Comparison of ENCODE assay signal across 17 cellular contexts in the genomic region with DNA sequence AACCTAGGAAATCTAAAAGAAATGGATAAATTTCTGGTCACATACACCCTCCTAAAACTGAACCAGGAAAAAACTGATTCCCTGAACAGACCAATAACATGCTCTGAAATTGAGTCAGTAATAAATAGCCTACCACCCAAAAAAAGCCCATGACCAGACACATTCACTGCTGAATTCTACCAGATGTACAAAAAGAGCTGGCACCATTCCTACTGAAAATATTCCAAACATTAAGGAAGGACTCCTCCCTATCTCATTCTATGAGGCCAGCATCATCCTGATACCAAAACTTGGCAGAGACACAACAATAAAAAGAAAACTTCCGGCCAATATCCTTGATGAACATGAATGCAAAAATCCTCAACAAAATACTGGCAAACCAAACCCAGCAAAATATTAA. TPM values are rescaled to one million over a fixed set of nuclear protein-coding genes. Genes with fewer than 3 reads are reported as not detected.
A peak's percentile ranks its signal among the peaks of the same experiment; 100 is the strongest.
DNase-seq lines count a peak whose midpoint lies in the region; ATAC-seq and TF ChIP-seq lines count a peak whose summit lies in the region.
"Had no signal": no experiment of that assay in that cellular context is flagged by ENCODE, and none has a peak within 500 bp of the region (broad histone marks: within the 10 kb centered on the region; RNA-seq: fewer than 3 reads in every experiment).

No MANE protein-coding gene starts in this region.

- H3K27me3 ChIP-seq in CD4-positive, alpha-beta T cell (ENCODE audit: control insufficient read depth, insufficient read depth, low read length), result no peaks in the 10 kb centered on the region
- H3K27me3 ChIP-seq in brain microvascular endothelial cell (replicated peaks) (no peaks in the 10 kb centered on the region), lower lobe of right lung (ENCODE audit: low read depth) (no peaks in the 10 kb centered on the region)

- peaks cover 81% of the 10 kb centered on the region for H3K36me3 Mint-ChIP-seq in CD4-positive, alpha-beta T cell (ENCODE audit: low read depth)

- H3K4me3 ChIP-seq in brain microvascular endothelial cell (ENCODE audit: low read depth, low read length), result no peak overlapping the region
- no peak overlapping the region for H3K4me3 ChIP-seq in lower lobe of right lung
- H3K4me3 ChIP-seq: PC-9 had no signal

- H3K4me1 ChIP-seq in lower lobe of right lung, result peaks cover 10% of the 10 kb centered on the region

- in situ Hi-C loops in brain microvascular endothelial cell (cut with HindIII; ENCODE audit: low pct_ligation_motif_present, low sequenced_read_pairs), result no loop called here

- peaks cover 28% of the 10 kb centered on the region for H3K4me1 Mint-ChIP-seq in CD4-positive, alpha-beta T cell (ENCODE audit: low read depth)
- H3K4me1 Mint-ChIP-seq: brain had no signal

- H3K9me3 ChIP-seq in CD4-positive, alpha-beta T cell (ENCODE audit: control insufficient read depth, low read length), result no peaks in the 10 kb centered on the region
- no peaks in the 10 kb centered on the region for H3K9me3 ChIP-seq in lower lobe of right lung

- intact Hi-C loops in CD4-positive, alpha-beta T cell (cut with DNase I, micrococcal nuclease), result no loop called here
- intact Hi-C loops in lower lobe of right lung (cut with DNase I), result no loop called here

- CTCF ChIA-PET in CD4-positive, alpha-beta T cell (lab: Charles Lee), result no interaction called here

- H3K27me3 Mint-ChIP-seq in CD4-positive, alpha-beta T cell, result no peaks in the 10 kb centered on the region
- H3K27me3 Mint-ChIP-seq: T-cell, type B pancreatic cell had no signal

- no peak for ATAC-seq in CD4-positive, alpha-beta T cell (ENCODE audit: poor library complexity)
- no peak for ATAC-seq in GM19397 (IDR thresholded peaks at IDR 0.05; ENCODE audit: unreplicated experiment)
- ATAC-seq in lower lobe of right lung, result no peak
- ATAC-seq: T-cell had no signal

- H3K9me3 Mint-ChIP-seq in CD4-positive, alpha-beta T cell, result no peaks in the 10 kb centered on the region
- H3K9me3 Mint-ChIP-seq: T-cell had no signal

- POLR2A ChIA-PET in CD4-positive, alpha-beta T cell (lab: Charles Lee), result no interaction called here

- H3K36me3 ChIP-seq in brain microvascular endothelial cell (replicated peaks), result peaks cover 32% of the 10 kb centered on the region
- peaks cover 81% of the 10 kb centered on the region for H3K36me3 ChIP-seq in lower lobe of right lung

- TF ChIP-seq CTCF in CD4-positive, alpha-beta T cell (IDR thresholded peaks at IDR 0.05), result no peak
- TF ChIP-seq CTCF in brain microvascular endothelial cell (IDR thresholded peaks at IDR 0.05; ENCODE audit: low read depth, low read length, missing control alignments), result no peak
- no peak for TF ChIP-seq CTCF in lower lobe of right lung (IDR thresholded peaks at IDR 0.05)

- no peak overlapping the region for H3K27ac ChIP-seq in CD4-positive, alpha-beta T cell (ENCODE audit: low read depth, low read length)
- H3K27ac ChIP-seq in brain microvascular endothelial cell (no peak overlapping the region), lower lobe of right lung (no peak overlapping the region)
- H3K27ac ChIP-seq: PC-9 had no signal

- DNase-seq in CD4-positive, alpha-beta T cell, result no peak
- DNase-seq in HS-5 (ENCODE audit: low read depth) (peak; percentile 14), brain microvascular endothelial cell (peak; percentile 23), iris pigment epithelial cell (ENCODE audit: low read depth) (peak; percentile 24), NCI-H524 (lab: John Stamatoyannopoulos, UW) (no peak), lower lobe of right lung (no peak)
- DNase-seq in central memory CD4-positive, alpha-beta T cell, result no peak
- DNase-seq: activated naive CD4-positive, alpha-beta T cell treated with anti-CD3 and anti-CD28 coated beads, Interleukin-2, amount 50 U/mL, for 16 hours; H7; NCI-H1930; NCI-H345; PC-9; stimulated activated CD4-positive, alpha-beta T cell treated with anti-CD3 and anti-CD28 coated beads, Interleukin-4, amount 100 ng/mL, for 4 hours; T-cell had no signal

- H3K4me3 Mint-ChIP-seq in CD4-positive, alpha-beta T cell, result no peak overlapping the region
- H3K4me3 Mint-ChIP-seq: brain, T-cell, type B pancreatic cell had no signal

- H3K27ac Mint-ChIP-seq in CD4-positive, alpha-beta T cell, result peak overlapping the region; percentile 61
- H3K27ac Mint-ChIP-seq: type B pancreatic cell had no signal

RNA-seq across cellular contexts. Expression of a gene that starts 52.9 kb away (rescaled TPM):
- 10 to 100 TPM; 57.8 to 66.7 TPM for total RNA-seq in CD4-positive, alpha-beta T cell
- total RNA-seq in lower lobe of right lung, result 36.0 TPM

RNA-seq across cellular contexts. Expression of a gene that starts 53.0 kb away (rescaled TPM):
- total RNA-seq in CD4-positive, alpha-beta T cell, result 10 to 100 TPM; 11.3 to 13.0 TPM
- 21.3 TPM for total RNA-seq in lower lobe of right lung

Comparison
In these comparisons a context has a peak if more than half of its experiments do, and no peak if none do; other contexts are left out.
1. DNase-seq: peak in HS-5 (single experiment), brain microvascular endothelial cell (single experiment) and iris pigment epithelial cell (single experiment); none in CD4-positive, alpha-beta T cell (0 of 10), central memory CD4-positive, alpha-beta T cell (single experiment), NCI-H524 (0 of 2) and lower lobe of right lung (single experiment).